1 cellular context compared by ENCODE assay signal in genomic region chr5:80177236-80177635, GRCh38.
TF ChIP-seq lines count a peak whose summit lies in the region.

No MANE protein-coding gene starts in this region.

TF ChIP-seq in WTC11, 78 proteins besides CTCF, POLR2A, EP300 and RAD21 (continued from another document):
- no peak for TF ChIP-seq ZNF512 (CRISPR knock-in tag; IDR thresholded peaks at IDR 0.05; ENCODE audit: borderline replicate concordance)
- TF ChIP-seq ZBTB21 (CRISPR knock-in tag; IDR thresholded peaks at IDR 0.05; ENCODE audit: borderline replicate concordance): no peak
- no peak for TF ChIP-seq AR (CRISPR knock-in tag; IDR thresholded peaks at IDR 0.05)
- TF ChIP-seq, protein P1, sequence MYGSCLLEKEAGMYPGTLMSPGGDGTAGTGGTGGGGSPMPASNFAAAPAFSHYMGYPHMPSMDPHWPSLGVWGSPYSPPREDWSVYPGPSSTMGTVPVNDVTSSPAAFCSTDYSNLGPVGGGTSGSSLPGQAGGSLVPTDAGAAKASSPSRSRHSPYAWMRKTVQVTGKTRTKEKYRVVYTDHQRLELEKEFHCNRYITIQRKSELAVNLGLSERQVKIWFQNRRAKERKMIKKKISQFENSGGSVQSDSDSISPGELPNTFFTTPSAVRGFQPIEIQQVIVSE (CRISPR knock-in tag; IDR thresholded peaks at IDR 0.05; ENCODE audit: borderline replicate concordance): no peak
- no peak for TF ChIP-seq GABPB1 (CRISPR knock-in tag; IDR thresholded peaks at IDR 0.05)
- no peak for TF ChIP-seq ATF1 (CRISPR knock-in tag; IDR thresholded peaks at IDR 0.05)
- TF ChIP-seq, protein P2, sequence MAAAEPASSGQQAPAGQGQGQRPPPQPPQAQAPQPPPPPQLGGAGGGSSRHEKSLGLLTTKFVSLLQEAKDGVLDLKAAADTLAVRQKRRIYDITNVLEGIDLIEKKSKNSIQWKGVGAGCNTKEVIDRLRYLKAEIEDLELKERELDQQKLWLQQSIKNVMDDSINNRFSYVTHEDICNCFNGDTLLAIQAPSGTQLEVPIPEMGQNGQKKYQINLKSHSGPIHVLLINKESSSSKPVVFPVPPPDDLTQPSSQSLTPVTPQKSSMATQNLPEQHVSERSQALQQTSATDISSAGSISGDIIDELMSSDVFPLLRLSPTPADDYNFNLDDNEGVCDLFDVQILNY (CRISPR knock-in tag; IDR thresholded peaks at IDR 0.05): no peak
- TF ChIP-seq AFF4 (CRISPR knock-in tag; IDR thresholded peaks at IDR 0.05; ENCODE audit: borderline replicate concordance): no peak
- TF ChIP-seq SMAD3 (CRISPR knock-in tag; IDR thresholded peaks at IDR 0.05; ENCODE audit: borderline replicate concordance): no peak
